Comparison of ENCODE assay signal across 2 cellular contexts in genomic region chr14:67415610-67416009, GRCh38.
A peak's percentile ranks its signal among the peaks of the same experiment; 100 is the strongest.
TF ChIP-seq lines count a peak whose summit lies in the region.

No MANE protein-coding gene starts in this region.

TF ChIP-seq in HEK293, 187 proteins besides CTCF, POLR2A, EP300 and RAD21:
- TF ChIP-seq ZNF146 (tag by site-specific recombination; IDR thresholded peaks at IDR 0.05), result peak; percentile 83

TF ChIP-seq in K562, 482 proteins besides CTCF, POLR2A, EP300 and RAD21:
- peak; percentile 76 for TF ChIP-seq ZNF146 (CRISPR knock-in tag; IDR thresholded peaks at IDR 0.05; ENCODE audit: unreplicated experiment)
TF ChIP-seq in K562: peak in this region for 1; not testable (repeated sequence) for 481.
